Comparison of ENCODE assay signal across 8 cellular contexts in the genomic region with DNA sequence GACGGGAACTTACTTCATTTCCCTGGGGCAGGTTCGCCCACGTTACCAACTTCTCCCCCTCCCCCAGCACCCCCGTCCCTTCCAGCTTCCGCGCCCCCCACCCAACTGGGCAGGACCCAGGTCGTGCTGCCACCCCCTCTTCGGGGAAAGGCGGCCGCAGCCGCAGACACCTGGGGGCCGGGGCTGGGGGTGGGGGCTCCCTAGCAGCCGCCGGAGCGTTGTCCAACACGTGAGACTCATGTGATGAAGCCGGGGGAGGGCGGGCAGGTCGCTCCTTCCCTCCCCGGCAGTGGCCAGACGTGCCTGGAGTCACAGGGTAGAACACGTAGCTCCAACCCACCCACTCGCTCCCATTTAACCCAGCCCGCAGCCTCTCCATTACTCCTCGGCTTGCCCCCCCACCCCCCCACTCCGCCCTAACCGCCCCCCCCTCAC. TPM values are rescaled to one million over a fixed set of nuclear protein-coding genes. Genes with fewer than 3 reads are reported as not detected.
A peak's percentile ranks its signal among the peaks of the same experiment; 100 is the strongest.
DNase-seq lines count a peak whose midpoint lies in the region; FAIRE-seq and TF ChIP-seq lines count a peak whose summit lies in the region.

No MANE protein-coding gene starts in this region.

- H4K20me1 ChIP-seq in astrocyte (ENCODE audit: insufficient read depth, low read length) (peaks cover 35% of the 10 kb centered on the region), hepatocyte (ENCODE audit: insufficient read depth, poor library complexity, severe bottlenecking) (peaks cover 6% of the 10 kb centered on the region)

- H3K27me3 Mint-ChIP-seq in HFFc6 (ENCODE audit: insufficient read depth) (no peaks in the 10 kb centered on the region; the same call in 1 of the 2 replicates), astrocyte (ENCODE audit: low read depth, unreplicated experiment) (no peaks in the 10 kb centered on the region)

- H3K4me1 Mint-ChIP-seq in HFFc6 (ENCODE audit: low read depth) (peaks cover 58% of the 10 kb centered on the region), astrocyte (ENCODE audit: low read depth, unreplicated experiment) (peaks cover 31% of the 10 kb centered on the region)

- H3K4me3 Mint-ChIP-seq in HFFc6: peak overlapping the region; percentile 99
- H3K4me3 Mint-ChIP-seq in astrocyte (ENCODE audit: unreplicated experiment): peak overlapping the region; percentile 69

- peak overlapping the region; percentile 98 for H3K27ac ChIP-seq in astrocyte (ENCODE audit: low read depth, low read length)
- H3K27ac ChIP-seq in hepatocyte: peak overlapping the region; percentile 94

- peak overlapping the region; percentile 94 for H3K9ac ChIP-seq in astrocyte (ENCODE audit: low read length)

- H3K9me3 ChIP-seq in astrocyte (ENCODE audit: insufficient read depth, low read depth, low read length) (no peaks in the 10 kb centered on the region), hepatocyte (ENCODE audit: low read depth) (no peaks in the 10 kb centered on the region)

- peak; percentile 95 for DNase-seq in HFFc6
- peak; percentile 83 for DNase-seq in MV-4-11 (lab: John Stamatoyannopoulos, UW)
- DNase-seq in T-helper 2 cell: peak; percentile 63 to 99 (median 82)
- DNase-seq in astrocyte (ENCODE audit: low read depth): peak; percentile 99
- peak; percentile 97 for DNase-seq in hepatocyte (ENCODE audit: low spot score)
- DNase-seq in renal cortical epithelial cell (ENCODE audit: low read depth): peak; percentile 95
- no peak for DNase-seq in iPS-NIHi11 (ENCODE audit: low spot score)

- peaks cover 37% of the 10 kb centered on the region for H3K4me1 ChIP-seq in astrocyte (ENCODE audit: insufficient read depth, low read length)
- H3K4me1 ChIP-seq in hepatocyte (ENCODE audit: insufficient read depth): peaks cover 11% of the 10 kb centered on the region

- H2AFZ ChIP-seq in astrocyte (ENCODE audit: low read depth, low read length) (no peak overlapping the region), hepatocyte (no peak overlapping the region)

- H3K79me2 ChIP-seq in astrocyte (ENCODE audit: insufficient read depth, low read length) (peaks cover 46% of the 10 kb centered on the region), hepatocyte (peaks cover 29% of the 10 kb centered on the region)

- no peak for FAIRE-seq in astrocyte (lab: Jason Lieb, UNC)

- H3K4me3 ChIP-seq in GM12875 (ENCODE audit: low read depth, low read length) (peak overlapping the region; percentile 71), astrocyte (ENCODE audit: insufficient read depth, low read depth, low read length) (no peak overlapping the region), hepatocyte (no peak overlapping the region)

- H3K27me3 ChIP-seq in astrocyte (ENCODE audit: insufficient read depth, low read length) (no peaks in the 10 kb centered on the region), hepatocyte (no peaks in the 10 kb centered on the region)

- no CpG with 5 or more reads among the region's 27 CpGs for WGBS in hepatocyte (ENCODE audit: low lambda C conversion rate, missing lambda C conversion rate)

- TF ChIP-seq CTCF in GM12875 (IDR thresholded peaks at IDR 0.05; ENCODE audit: borderline replicate concordance, insufficient read depth, low read depth, low read length) (no peak), HFFc6 (IDR thresholded peaks at IDR 0.05) (no peak), astrocyte (IDR thresholded peaks at IDR 0.05; ENCODE audit: insufficient read depth, low read depth, low read length) (no peak), hepatocyte (IDR thresholded peaks at IDR 0.05; ENCODE audit: poor library complexity) (no peak)

- H3K27ac Mint-ChIP-seq in HFFc6 (peak overlapping the region; percentile 97), astrocyte (ENCODE audit: unreplicated experiment) (peak overlapping the region; percentile 69)

- H3K36me3 ChIP-seq in astrocyte (ENCODE audit: insufficient read depth, low read length): peaks cover 24% of the 10 kb centered on the region
- H3K36me3 ChIP-seq in hepatocyte (replicated peaks; ENCODE audit: insufficient read depth, low read depth): no peaks in the 10 kb centered on the region

- H3K4me2 ChIP-seq in astrocyte (ENCODE audit: low read length) (peak overlapping the region; percentile 94), hepatocyte (peak overlapping the region; percentile 77)

- H3K36me3 Mint-ChIP-seq in HFFc6 (ENCODE audit: low read depth): peaks cover 16% of the 10 kb centered on the region
- peaks cover 33% of the 10 kb centered on the region for H3K36me3 Mint-ChIP-seq in astrocyte (ENCODE audit: low read depth, unreplicated experiment)

- H3K9me3 Mint-ChIP-seq in HFFc6: no peaks in the 10 kb centered on the region
- no peaks in the 10 kb centered on the region for H3K9me3 Mint-ChIP-seq in astrocyte (ENCODE audit: unreplicated experiment)

- H3K9me2 ChIP-seq in hepatocyte (replicated peaks; ENCODE audit: insufficient read depth): no peaks in the 10 kb centered on the region

RNA-seq across cellular contexts. Expression of a gene that starts 0.3 kb away (rescaled TPM):
- 10 to 100 TPM; 10.2 to 11.8 (median 10.7) TPM for total RNA-seq in HFFc6 (2021; fragmentation: NEBNext Ultra II Directional; extraction: Animal tissue kit (Norgen Biotek cat#: 25700))
- 156 and 185 TPM in 2 replicates for total RNA-seq in astrocyte
- total RNA-seq in hepatocyte: 67.1 and 71.6 TPM in 2 replicates
- polyA plus RNA-seq in hepatocyte: 116 and 140 TPM in 2 replicates
- 35.9 and 75.4 TPM in 2 replicates for total RNA-seq in renal cortical epithelial cell
